Comparison of ENCODE assay signal across 1 cellular context in genomic region chr2:88122141-88122884, GRCh38.
TF ChIP-seq lines count a peak whose summit lies in the region.

No MANE protein-coding gene starts in this region.

TF ChIP-seq in HepG2, 621 proteins besides CTCF, POLR2A, EP300 and RAD21 (continued from another document and continues in another):
- TF ChIP-seq STAT6 (CRISPR knock-in tag; IDR thresholded peaks at IDR 0.05; ENCODE audit: borderline replicate concordance), result no peak; the same call in 1 of the 2 replicates
- no peak for TF ChIP-seq SNRNP70 (IDR thresholded peaks at IDR 0.05; ENCODE audit: low read depth, low read length)
- TF ChIP-seq ZNF761 (CRISPR knock-in tag; conservative IDR thresholded peaks at IDR 0.05), result 0 out of 2 replicates have a peak, but pooled peaks have one; percentile 61
- TF ChIP-seq FOXO4 (CRISPR knock-in tag; conservative IDR thresholded peaks at IDR 0.05), result no peak; the same call in 1 of the 2 replicates
- TF ChIP-seq DRAP1 (CRISPR knock-in tag; IDR thresholded peaks at IDR 0.05), result peak; percentile 31
- TF ChIP-seq ZNF678 (CRISPR knock-in tag; IDR thresholded peaks at IDR 0.05), result peak; percentile 70; the same call in 1 of the 2 replicates
- no peak; the same call in 1 of the 2 replicates for TF ChIP-seq ZMAT3 (CRISPR knock-in tag; conservative IDR thresholded peaks at IDR 0.05)
- TF ChIP-seq ZNF747 (CRISPR knock-in tag; IDR thresholded peaks at IDR 0.05; ENCODE audit: borderline replicate concordance), result peak; percentile 76; the same call in 1 of the 2 replicates
- TF ChIP-seq BHLHE40 (IDR thresholded peaks at IDR 0.05; ENCODE audit: low read length), result no peak
- TF ChIP-seq ZNF569 (CRISPR knock-in tag; IDR thresholded peaks at IDR 0.05; ENCODE audit: borderline replicate concordance), result no peak
- no peak for TF ChIP-seq MLX (CRISPR knock-in tag; IDR thresholded peaks at IDR 0.05)
- TF ChIP-seq FOXK2 (IDR thresholded peaks at IDR 0.05), result no peak
- no peak for TF ChIP-seq ZNF704 (CRISPR knock-in tag; IDR thresholded peaks at IDR 0.05; ENCODE audit: borderline replicate concordance)
- TF ChIP-seq ZNF136 (CRISPR knock-in tag; IDR thresholded peaks at IDR 0.05; ENCODE audit: low read depth), result no peak
- TF ChIP-seq BCL6 (CRISPR knock-in tag; IDR thresholded peaks at IDR 0.05), result no peak
- peak; percentile 49; the same call in 1 of the 2 replicates for TF ChIP-seq ZSCAN5A (CRISPR knock-in tag; IDR thresholded peaks at IDR 0.05; ENCODE audit: borderline replicate concordance)
- no peak for TF ChIP-seq BRCA1 (CRISPR knock-in tag; IDR thresholded peaks at IDR 0.05)
- TF ChIP-seq ATRX (CRISPR knock-in tag; IDR thresholded peaks at IDR 0.05; ENCODE audit: borderline replicate concordance), result no peak
- no peak for TF ChIP-seq SNAPC5 (CRISPR knock-in tag; IDR thresholded peaks at IDR 0.05; ENCODE audit: borderline replicate concordance)
- no peak for TF ChIP-seq FOXM1 (CRISPR knock-in tag; IDR thresholded peaks at IDR 0.05)
- TF ChIP-seq ZNF274 (CRISPR knock-in tag; IDR thresholded peaks at IDR 0.05), result no peak
- TF ChIP-seq ZFP36L1 (CRISPR knock-in tag; IDR thresholded peaks at IDR 0.05), result no peak
- no peak for TF ChIP-seq PBX2 (CRISPR knock-in tag; IDR thresholded peaks at IDR 0.05)
- peak; percentile 60; the same call in 1 of the 2 replicates for TF ChIP-seq NRL (CRISPR knock-in tag; IDR thresholded peaks at IDR 0.05; ENCODE audit: borderline replicate concordance)
- peak; percentile 36; the same call in 1 of the 2 replicates for TF ChIP-seq PITX1 (CRISPR knock-in tag; IDR thresholded peaks at IDR 0.05)
- no peak for TF ChIP-seq AKNA (CRISPR knock-in tag; IDR thresholded peaks at IDR 0.05; ENCODE audit: borderline replicate concordance)
- 0 out of 2 replicates have a peak, but pooled peaks have one; percentile 74 for TF ChIP-seq THYN1 (CRISPR knock-in tag; IDR thresholded peaks at IDR 0.05; ENCODE audit: borderline replicate concordance, low read depth)
- TF ChIP-seq KMT2A (CRISPR knock-in tag; IDR thresholded peaks at IDR 0.05), result no peak; the same call in 1 of the 2 replicates
- peak; percentile 47; the same call in 1 of the 2 replicates for TF ChIP-seq ZMYM4 (CRISPR knock-in tag; IDR thresholded peaks at IDR 0.05)
- peak; percentile 77 for TF ChIP-seq MTA1 (CRISPR knock-in tag; IDR thresholded peaks at IDR 0.05; ENCODE audit: borderline replicate concordance)
- TF ChIP-seq ZNF512B (CRISPR knock-in tag; IDR thresholded peaks at IDR 0.05; ENCODE audit: borderline replicate concordance), result peak; percentile 88
- TF ChIP-seq ATF6 (CRISPR knock-in tag; conservative IDR thresholded peaks at IDR 0.05), result no peak
- 0 out of 2 replicates have a peak, but pooled peaks have one; percentile 36 for TF ChIP-seq IRF2 (CRISPR knock-in tag; IDR thresholded peaks at IDR 0.05)
- no peak for TF ChIP-seq ZFAT (CRISPR knock-in tag; conservative IDR thresholded peaks at IDR 0.05)
- TF ChIP-seq ZNF772 (CRISPR knock-in tag; IDR thresholded peaks at IDR 0.05), result peak; percentile 74; the same call in 1 of the 2 replicates
- no peak for TF ChIP-seq KAT7 (CRISPR knock-in tag; IDR thresholded peaks at IDR 0.05; ENCODE audit: borderline replicate concordance)
- 0 out of 2 replicates have a peak, but pooled peaks have one; percentile 63 for TF ChIP-seq ZNF724P (CRISPR knock-in tag; IDR thresholded peaks at IDR 0.05; ENCODE audit: borderline replicate concordance)
